30 cellular contexts compared by ENCODE assay signal in genomic region chr10:96061232-96061631, GRCh38.
"Had no signal": no experiment of that assay in that cellular context is flagged by ENCODE, and none has a peak within 500 bp of the region (broad histone marks: within the 10 kb centered on the region; RNA-seq: fewer than 3 reads in every experiment).

No MANE protein-coding gene starts in this region.

- H3K9me3 ChIP-seq: neutrophil, ovary, psoas muscle, spleen, suprapubic skin, testis, tibial artery, transverse colon, upper lobe of right lung, uterus had no signal

- H3K4me3 ChIP-seq: ovary, psoas muscle, skin epidermis, smooth muscle cell, spleen, suprapubic skin, testis, tibial artery, transverse colon, upper lobe of right lung, uterus had no signal

- H2AFZ ChIP-seq: parathyroid adenoma had no signal

- H3K36me3 ChIP-seq: ovary, uterus had no signal

- H3K79me2 ChIP-seq: parathyroid adenoma had no signal

- H3K27ac ChIP-seq: neutrophil, ovary, parathyroid adenoma, psoas muscle, skin epidermis, spleen, suprapubic skin, testis, tibial artery, transverse colon, upper lobe of right lung, uterus had no signal

- H3K4me2 ChIP-seq: smooth muscle cell had no signal

- DNase-seq: naive thymus-derived CD8-positive, alpha-beta T cell; nephron progenitor cell; nucleus accumbens; ovary; posterior cingulate gyrus; psoas muscle; right cardiac atrium; spleen; stimulated activated CD4-positive, alpha-beta T cell treated with anti-CD3 and anti-CD28 coated beads, Interleukin-12 subunit alpha, Interleukin-12 subunit beta, amount 100 ng/mL, for 4 hours; stimulated activated CD4-positive, alpha-beta T cell treated with anti-CD3 and anti-CD28 coated beads, Interleukin-1b, Interleukin-23, amount 100 ng/mL, for 48 hours; stimulated activated CD4-positive, alpha-beta T cell treated with anti-CD3 and anti-CD28 coated beads, Interleukin-4, amount 100 ng/mL, for 1 hour; stimulated activated CD4-positive, alpha-beta T cell treated with anti-CD3 and anti-CD28 coated beads, Interleukin-4, amount 100 ng/mL, for 4 hours; stimulated activated CD8-positive, alpha-beta memory T cell treated with anti-CD3 and anti-CD28 coated beads, Interleukin-4, amount 100 ng/mL, for 48 hours; stimulated activated naive CD4-positive, alpha-beta T cell; stimulated activated naive CD8-positive, alpha-beta T cell treated with anti-CD3 and anti-CD28 coated beads, Interleukin-15, amount 100 ng/mL, for 72 hours; stimulated activated naive CD8-positive, alpha-beta T cell treated with anti-CD3 and anti-CD28 coated beads, Interleukin-15, Interleukin-2, amounts not matched to agents 100 U/mL and 50 U/mL, for 24 hours; substantia nigra; testis; tibial artery; transverse colon; upper lobe of right lung; uterus had no signal

- H3K4me1 ChIP-seq: parathyroid adenoma, psoas muscle, spleen, suprapubic skin, testis, tibial artery, transverse colon, upper lobe of right lung, uterus had no signal

- H3K9ac ChIP-seq: parathyroid adenoma had no signal

- ATAC-seq: naive thymus-derived CD8-positive, alpha-beta T cell; natural killer cell treated with Interleukin-12 subunit alpha and Interleukin-12 subunit beta and Interleukin-15 and Interleukin-18, amount 100 ng/mL, for 72 hours; psoas muscle; right cardiac atrium; sciatic nerve; stimulated activated memory B cell treated with anti-CD40 and anti-IgM and Interleukin-4, amounts not matched to agents 10 μg/mL and 1 μg/mL and 100 μg/mL, for 72 hours; stimulated activated naive CD8-positive, alpha-beta T cell treated with anti-CD3 and anti-CD28 coated beads, Interleukin-15, amount 100 ng/mL, for 72 hours; stimulated activated naive CD8-positive, alpha-beta T cell treated with anti-CD3 and anti-CD28 coated beads, Interleukin-15, Interleukin-2, amounts not matched to agents 100 U/mL and 50 U/mL, for 24 hours; upper lobe of right lung had no signal

- H3K27me3 ChIP-seq: neutrophil, ovary, spleen, suprapubic skin, testis, tibial artery, transverse colon, upper lobe of right lung, uterus had no signal
